ENCODE assay signal across 8 cellular contexts in the genomic region with DNA sequence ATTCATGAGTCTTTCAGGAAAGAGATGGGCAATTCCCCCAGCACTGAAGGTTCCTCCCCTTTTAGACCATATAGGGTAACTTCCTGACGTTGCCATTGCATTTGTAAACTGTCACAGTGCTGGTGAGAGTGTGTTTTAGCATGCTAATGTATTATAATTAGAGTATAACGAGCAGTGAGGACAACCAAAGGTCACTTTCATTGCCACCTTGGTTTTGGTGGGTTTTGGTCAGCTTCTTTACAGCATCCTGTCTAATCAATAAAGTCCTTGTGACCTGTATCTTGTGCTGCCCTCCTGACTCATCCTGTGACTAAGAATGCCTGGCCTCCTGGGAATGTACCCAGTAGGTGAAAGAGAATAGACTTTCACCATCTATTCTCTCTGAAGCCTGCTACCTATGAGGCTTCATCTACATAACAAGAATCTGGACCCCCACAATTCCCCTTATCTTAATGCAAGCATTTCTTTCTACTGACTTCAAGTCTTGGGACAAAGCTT.
A peak's percentile ranks its signal among the peaks of the same experiment; 100 is the strongest.
DNase-seq lines count a peak whose midpoint lies in the region; ATAC-seq, FAIRE-seq and TF ChIP-seq lines count a peak whose summit lies in the region.

No MANE protein-coding gene starts in this region.

- in situ Hi-C loops in HepG2 (cut with HindIII; ENCODE audit: extremely low pct_ligation_motif_present, low pct_unique_long_range_greater_than_20kb), result no loop called here

- H3K4me3 ChIP-seq in HepG2 (replicated peaks in 1 of 3; ENCODE audit: insufficient read depth in 1 of 3, low read depth in 2 of 3, low read length in 3 of 3) (no peak overlapping the region), upper lobe of right lung (no peak overlapping the region), stomach (no peak overlapping the region), kidney (ENCODE audit: low read length in 2 of 2) (no peak overlapping the region)

- ATAC-seq in GM19035 (IDR thresholded peaks at IDR 0.05; ENCODE audit: unreplicated experiment) (peak; percentile 77), HG02981 (IDR thresholded peaks at IDR 0.05; ENCODE audit: unreplicated experiment) (peak; percentile 95), WTC11 (peak; percentile 96), HepG2 (peak; percentile 91), upper lobe of right lung (no peak)

- H2AFZ ChIP-seq in HepG2 (ENCODE audit: low read length), result no peak overlapping the region

- H3K36me3 ChIP-seq in HepG2 (replicated peaks in 1 of 2; ENCODE audit: control insufficient read depth in 1 of 2, insufficient read depth in 2 of 2, low read length in 2 of 2) (no peaks in the 10 kb centered on the region), upper lobe of right lung (no peaks in the 10 kb centered on the region), stomach (no peaks in the 10 kb centered on the region), kidney (ENCODE audit: control insufficient read depth in 1 of 2, insufficient read depth in 2 of 2, low read length in 2 of 2) (no peaks in the 10 kb centered on the region)

- DNase-seq in WTC11 (ENCODE audit: low spot score) (peak; percentile 36), HepG2 (ENCODE audit: low spot score) (peak; percentile 65), NCI-H2029 treated with DMSO at 0.1 percent for 48 hours (lab: John Stamatoyannopoulos, UW) (no peak), upper lobe of right lung (no peak), stomach (no peak), kidney (no peak)

- no TSS peak for BruUV-seq in HepG2 (replicated peaks; lab: Mats Ljungman, UMichigan)

- peaks cover 74% of the 10 kb centered on the region for H3K4me1 Mint-ChIP-seq in WTC11

- TF ChIP-seq POLR2A in HepG2 (IDR thresholded peaks at IDR 0.05; ENCODE audit: insufficient read depth in 1 of 2, low read depth in 2 of 2, low read length in 2 of 2) (no peak), stomach (IDR thresholded peaks at IDR 0.05) (no peak)

- no peak overlapping the region for H3K4me3 Mint-ChIP-seq in WTC11

- no peaks in the 10 kb centered on the region for H3K9me3 Mint-ChIP-seq in WTC11

- H3K9me3 ChIP-seq in HepG2 (ENCODE audit: low read length) (no peaks in the 10 kb centered on the region), upper lobe of right lung (no peaks in the 10 kb centered on the region), stomach (no peaks in the 10 kb centered on the region), kidney (ENCODE audit: control insufficient read depth in 1 of 2, low read length in 2 of 2) (no peaks in the 10 kb centered on the region)

- CTCF ChIA-PET in WTC11 (lab: Charles Lee) (interaction anchor here (0.8 to 1.7 kb wide), 2 partner anchors 76 to 152 kb away, joined by 3 to 4 read pairs; no protein-coding TSS in a partner anchor), HepG2 (lab: Yijun Ruan, JAX; ENCODE audit: low intra/inter-chr PET ratio, low total read pairs) (no interaction called here)

- TF ChIP-seq EP300 in HepG2 (IDR thresholded peaks at IDR 0.05; ENCODE audit: low read depth in 2 of 2, low read length in 2 of 2) (peak in 1 of 2 experiments; percentile 56; a peak in 2 of 4 replicates), HepG2 (CRISPR knock-in tag; IDR thresholded peaks at IDR 0.05; ENCODE audit: borderline replicate concordance) (0 out of 2 replicates have a peak, but pooled peaks have one; percentile 10), stomach (IDR thresholded peaks at IDR 0.05) (no peak)

- H4K20me1 ChIP-seq in HepG2 (ENCODE audit: insufficient read depth, low read length), result no peaks in the 10 kb centered on the region

- no peaks in the 10 kb centered on the region for H3K36me3 Mint-ChIP-seq in WTC11

- TF ChIP-seq CTCF in WTC11 (IDR thresholded peaks at IDR 0.05), result no peak
- no peak for TF ChIP-seq CTCF in HepG2 (CRISPR knock-in tag; IDR thresholded peaks at IDR 0.05)
- TF ChIP-seq CTCF in upper lobe of right lung (IDR thresholded peaks at IDR 0.05), result no peak
- no peak for TF ChIP-seq CTCF in stomach (IDR thresholded peaks at IDR 0.05)
- no peak for TF ChIP-seq CTCF in kidney (IDR thresholded peaks at IDR 0.05; ENCODE audit: borderline replicate concordance, extremely low read depth, insufficient read depth)

- H3K4me2 ChIP-seq in HepG2 (ENCODE audit: low read depth, low read length), result no peak overlapping the region

- H3K27ac ChIP-seq in HepG2 (ENCODE audit: extremely low read length, insufficient read depth, low read length) (no peak overlapping the region), upper lobe of right lung (no peak overlapping the region), stomach (no peak overlapping the region), kidney (ENCODE audit: low read depth in 2 of 2, low read length in 2 of 2) (no peak overlapping the region)

- no peaks in the 10 kb centered on the region for H3K27me3 ChIP-seq in HepG2 (ENCODE audit: control insufficient read depth in 1 of 2, insufficient read depth in 2 of 2, low read length in 2 of 2)
- H3K27me3 ChIP-seq in upper lobe of right lung, result no peaks in the 10 kb centered on the region
- no peaks in the 10 kb centered on the region for H3K27me3 ChIP-seq in stomach

- no peaks in the 10 kb centered on the region for H3K79me2 ChIP-seq in HepG2 (ENCODE audit: insufficient read depth, low read length)

- H3K4me1 ChIP-seq in HepG2 (ENCODE audit: insufficient read depth, low read length), result peaks cover 45% of the 10 kb centered on the region
- H3K4me1 ChIP-seq in upper lobe of right lung, result peaks cover 7% of the 10 kb centered on the region
- H3K4me1 ChIP-seq in stomach, result no peaks in the 10 kb centered on the region
- H3K4me1 ChIP-seq in kidney (ENCODE audit: control insufficient read depth in 1 of 2, insufficient read depth in 1 of 2, low read depth in 1 of 2, low read length in 2 of 2), result peaks cover 0 to 2% of the 10 kb centered on the region in 2 donors

- WGBS in HepG2 (ENCODE audit: low lambda C conversion rate), result 38% methylated on average over 2 of the region's 2 CpGs
- WGBS in stomach, 5 donors, result 64 to 73% (median 72%) methylated on average over 2 of the region's 2 CpGs

- peak overlapping the region; percentile 98 for H3K27ac Mint-ChIP-seq in WTC11

- intact Hi-C loops in HepG2 (cut with micrococcal nuclease; ENCODE audit: unreplicated experiment), result no loop called here
- intact Hi-C loops in upper lobe of right lung (cut with DNase I), result no loop called here
- intact Hi-C loops in stomach (cut with DNase I; ENCODE audit: low total_unique reads), result no loop called here
- intact Hi-C loops in kidney (cut with DNase I), result no loop called here

- POLR2A ChIA-PET in WTC11 (lab: Charles Lee) (interaction anchor here (2.2 kb wide), 1 partner anchor 24 kb away, joined by 12 read pairs; no protein-coding TSS in a partner anchor), HepG2 (lab: Yijun Ruan, JAX) (interaction anchor here (0.6 kb wide), 1 partner anchor 149 kb away, joined by 4 read pairs; no protein-coding TSS in a partner anchor)

- H3K27me3 Mint-ChIP-seq in WTC11 (ENCODE audit: low read depth), result no peaks in the 10 kb centered on the region

- no peak for TF ChIP-seq RAD21 in HepG2 (CRISPR knock-in tag; IDR thresholded peaks at IDR 0.05)

- FAIRE-seq in HepG2 (lab: Jason Lieb, UNC) (no peak), kidney (lab: Jason Lieb, UNC) (no peak)

- no peak overlapping the region for H3K9ac ChIP-seq in HepG2 (ENCODE audit: insufficient read depth, low read depth, low read length)
- H3K9ac ChIP-seq in kidney (ENCODE audit: low read length in 2 of 2), result no peak overlapping the region

TF ChIP-seq in WTC11, 78 proteins besides CTCF, POLR2A, EP300 and RAD21 (continues in another document):
- no peak for TF ChIP-seq GRHL2 (CRISPR knock-in tag; IDR thresholded peaks at IDR 0.05; ENCODE audit: insufficient replicate concordance, severe bottlenecking)
- TF ChIP-seq, protein P1, sequence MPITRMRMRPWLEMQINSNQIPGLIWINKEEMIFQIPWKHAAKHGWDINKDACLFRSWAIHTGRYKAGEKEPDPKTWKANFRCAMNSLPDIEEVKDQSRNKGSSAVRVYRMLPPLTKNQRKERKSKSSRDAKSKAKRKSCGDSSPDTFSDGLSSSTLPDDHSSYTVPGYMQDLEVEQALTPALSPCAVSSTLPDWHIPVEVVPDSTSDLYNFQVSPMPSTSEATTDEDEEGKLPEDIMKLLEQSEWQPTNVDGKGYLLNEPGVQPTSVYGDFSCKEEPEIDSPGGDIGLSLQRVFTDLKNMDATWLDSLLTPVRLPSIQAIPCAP (CRISPR knock-in tag; IDR thresholded peaks at IDR 0.05), result no peak
- TF ChIP-seq NR1H2 (CRISPR knock-in tag; IDR thresholded peaks at IDR 0.05), result no peak

TF ChIP-seq in HepG2, 621 proteins besides CTCF, POLR2A, EP300 and RAD21 (continues in another document):
- TF ChIP-seq JUND (CRISPR knock-in tag; IDR thresholded peaks at IDR 0.05), result 0 out of 2 replicates have a peak, but pooled peaks have one; percentile 27
- peak; percentile 59; the same call in 1 of the 2 replicates for TF ChIP-seq KAT2B (IDR thresholded peaks at IDR 0.05; ENCODE audit: borderline replicate concordance, low read depth, low read length)
- TF ChIP-seq NR2F1 (CRISPR knock-in tag; IDR thresholded peaks at IDR 0.05), result peak in 1 of 2 experiments; percentile 73; a peak in 2 of 4 replicates
- TF ChIP-seq MED1 (CRISPR knock-in tag; IDR thresholded peaks at IDR 0.05), result 0 out of 2 replicates have a peak, but pooled peaks have one; percentile 14
- 0 out of 2 replicates have a peak, but pooled peaks have one; percentile 48 for TF ChIP-seq RCOR2 (CRISPR knock-in tag; IDR thresholded peaks at IDR 0.05)
- 0 out of 2 replicates have a peak, but pooled peaks have one; percentile 12 for TF ChIP-seq NR2F6 (IDR thresholded peaks at IDR 0.05)
- 0 out of 2 replicates have a peak, but pooled peaks have one; percentile 39 for TF ChIP-seq NR2F6 (CRISPR knock-in tag; IDR thresholded peaks at IDR 0.05)
- peak; percentile 48; the same call in 1 of the 2 replicates for TF ChIP-seq JUN (CRISPR knock-in tag; IDR thresholded peaks at IDR 0.05)
- no peak for TF ChIP-seq ARNTL (CRISPR knock-in tag; IDR thresholded peaks at IDR 0.05)
- peak; percentile 93 for TF ChIP-seq FOSL2 (CRISPR knock-in tag; IDR thresholded peaks at IDR 0.05)
- no peak for TF ChIP-seq MXD4 (CRISPR knock-in tag; IDR thresholded peaks at IDR 0.05)
- TF ChIP-seq ETV5 (CRISPR knock-in tag; IDR thresholded peaks at IDR 0.05; ENCODE audit: borderline replicate concordance), result peak; percentile 59; the same call in 1 of the 2 replicates
- TF ChIP-seq, protein P2, sequence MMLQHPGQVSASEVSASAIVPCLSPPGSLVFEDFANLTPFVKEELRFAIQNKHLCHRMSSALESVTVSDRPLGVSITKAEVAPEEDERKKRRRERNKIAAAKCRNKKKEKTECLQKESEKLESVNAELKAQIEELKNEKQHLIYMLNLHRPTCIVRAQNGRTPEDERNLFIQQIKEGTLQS (CRISPR knock-in tag; IDR thresholded peaks at IDR 0.05), result no peak
- TF ChIP-seq MZF1 (CRISPR knock-in tag; IDR thresholded peaks at IDR 0.05; ENCODE audit: borderline replicate concordance), result no peak

Comparison
In these comparisons a context has a peak if more than half of its experiments do, and no peak if none do; other contexts are left out.
1. DNase-seq: peak in WTC11 (single experiment) and HepG2 (single experiment); none in NCI-H2029 treated with DMSO at 0.1 percent for 48 hours (single experiment), upper lobe of right lung (single experiment), stomach (single experiment) and kidney (single experiment).